Comparison of ENCODE assay signal across 23 cellular contexts in the genomic region with DNA sequence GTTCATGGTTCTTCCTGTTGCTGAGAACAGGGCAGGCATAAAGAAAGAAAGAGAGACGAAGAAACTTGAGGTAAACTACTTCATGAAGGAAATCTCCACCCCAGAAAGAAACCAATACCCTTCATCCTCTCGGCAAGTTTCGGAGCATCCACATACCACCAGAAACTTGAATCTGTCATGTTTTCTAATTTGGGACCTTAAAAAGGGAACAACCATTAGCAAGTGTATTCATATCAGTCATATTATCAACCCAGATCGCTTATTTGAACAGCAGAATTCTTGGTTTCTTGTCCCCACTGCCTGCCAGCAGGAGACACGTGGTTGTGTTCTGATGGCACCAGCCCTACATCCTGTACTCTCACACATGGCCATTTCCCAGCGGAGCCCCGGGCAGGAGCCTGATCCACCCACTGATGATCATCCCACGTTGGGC. TPM values are rescaled to one million over a fixed set of nuclear protein-coding genes. Genes with fewer than 3 reads are reported as not detected.
DNase-seq lines count a peak whose midpoint lies in the region; ATAC-seq and TF ChIP-seq lines count a peak whose summit lies in the region.
"Had no signal": no experiment of that assay in that cellular context is flagged by ENCODE, and none has a peak within 500 bp of the region (broad histone marks: within the 10 kb centered on the region; RNA-seq: fewer than 3 reads in every experiment).

No MANE protein-coding gene starts in this region.

- peaks cover 19% of the 10 kb centered on the region for H3K79me2 ChIP-seq in neural progenitor cell (ENCODE audit: low read depth)

- no peak overlapping the region for H2AFZ ChIP-seq in neural progenitor cell (replicated peaks)

- DNase-seq in neural progenitor cell (ENCODE audit: low spot score) = no peak
- DNase-seq in germinal center (ENCODE audit: low spot score) = no peak
- no peak for DNase-seq in NCI-H82 treated with DMSO at 0.1 percent for 48 hours (lab: John Stamatoyannopoulos, UW; ENCODE audit: unreplicated experiment)
- no peak for DNase-seq in NCI-H510A (lab: John Stamatoyannopoulos, UW)
- no peak for DNase-seq in pons (ENCODE audit: low spot score)
- DNase-seq: activated CD4-positive, alpha-beta memory T cell treated with anti-CD3 and anti-CD28 coated beads for 36 hours; activated T-cell treated with anti-CD3 and anti-CD28 coated beads, Interleukin-2, amount 50 U/mL, for 4 hours; Caco-2; cortex of kidney; foreskin fibroblast; kidney glomerular epithelial cell; midbrain; NCI-H2107; NCI-H524 treated with DMSO at 0.1 percent for 48 hours; Right ventricle myocardium superior; stimulated activated naive B cell treated with anti-CD40 and anti-IgM and Interleukin-4, amounts not matched to agents 10 μg/mL and 1 μg/mL and 100 μg/mL, for 72 hours; T-helper 1 cell; tibial artery had no signal

- ATAC-seq in GM18870 (IDR thresholded peaks at IDR 0.05; ENCODE audit: unreplicated experiment) = peak; percentile 76
- ATAC-seq in GM21576 (IDR thresholded peaks at IDR 0.05; ENCODE audit: unreplicated experiment) = peak; percentile 58
- ATAC-seq in HG03469 (IDR thresholded peaks at IDR 0.05; ENCODE audit: unreplicated experiment) = peak; percentile 55
- ATAC-seq: activated T-cell treated with anti-CD3 and anti-CD28 coated beads, Interleukin-2, amount 50 U/mL, for 4 hours; stimulated activated naive B cell treated with anti-CD40 and anti-IgM and Interleukin-4, amounts not matched to agents 10 μg/mL and 1 μg/mL and 100 μg/mL, for 72 hours had no signal

- peaks cover 51% of the 10 kb centered on the region for H3K4me1 Mint-ChIP-seq in neural progenitor cell
- H3K4me1 Mint-ChIP-seq: activated naive CD4-positive, alpha-beta T cell treated with anti-CD3 and anti-CD28 coated beads, Interleukin-2, amount 50 U/mL, for 24 hours; B cell had no signal

- no peak overlapping the region for H3K9ac ChIP-seq in neural progenitor cell

- no peaks in the 10 kb centered on the region for H4K20me1 ChIP-seq in neural progenitor cell (ENCODE audit: low read depth)

- H3K36me3 ChIP-seq in neural progenitor cell = no peaks in the 10 kb centered on the region
- H3K36me3 ChIP-seq: tibial artery had no signal

- H3K4me1 ChIP-seq in neural progenitor cell = peaks cover 53% of the 10 kb centered on the region

- no peak overlapping the region for H3K4me3 Mint-ChIP-seq in neural progenitor cell
- H3K4me3 Mint-ChIP-seq: activated CD4-positive, alpha-beta memory T cell treated with anti-CD3 and anti-CD28 coated beads for 36 hours; activated naive CD4-positive, alpha-beta T cell treated with anti-CD3 and anti-CD28 coated beads, Interleukin-2, amount 50 U/mL, for 24 hours; activated T-cell treated with anti-CD3 and anti-CD28 coated beads, Interleukin-2, amount 50 U/mL, for 4 hours; B cell; stimulated activated naive B cell treated with anti-CD40 and anti-IgM and Interleukin-4, amounts not matched to agents 10 μg/mL and 1 μg/mL and 100 μg/mL, for 72 hours had no signal

- H3K9me3 ChIP-seq in neural progenitor cell (ENCODE audit: low read depth) = no peaks in the 10 kb centered on the region
- H3K9me3 ChIP-seq: Caco-2, tibial artery had no signal

- H3K27me3 Mint-ChIP-seq in neural progenitor cell (ENCODE audit: insufficient read depth, low read depth) = peaks cover 10% of the 10 kb centered on the region
- H3K27me3 Mint-ChIP-seq: activated CD4-positive, alpha-beta memory T cell treated with anti-CD3 and anti-CD28 coated beads for 36 hours had no signal

- H3F3A ChIP-seq in neural progenitor cell (ENCODE audit: low read depth) = peaks cover 66% of the 10 kb centered on the region

- no peak for TF ChIP-seq CTCF in neural progenitor cell (IDR thresholded peaks at IDR 0.05)

- H3K9me3 Mint-ChIP-seq in neural progenitor cell = no peaks in the 10 kb centered on the region
- H3K9me3 Mint-ChIP-seq: activated CD4-positive, alpha-beta memory T cell treated with anti-CD3 and anti-CD28 coated beads for 36 hours; activated naive CD4-positive, alpha-beta T cell treated with anti-CD3 and anti-CD28 coated beads, Interleukin-2, amount 50 U/mL, for 24 hours; activated T-cell treated with anti-CD3 and anti-CD28 coated beads, Interleukin-2, amount 50 U/mL, for 4 hours; stimulated activated naive B cell treated with anti-CD40 and anti-IgM and Interleukin-4, amounts not matched to agents 10 μg/mL and 1 μg/mL and 100 μg/mL, for 72 hours had no signal

- peak overlapping the region; percentile 22 for H3K27ac Mint-ChIP-seq in neural progenitor cell
- H3K27ac Mint-ChIP-seq: activated CD4-positive, alpha-beta memory T cell treated with anti-CD3 and anti-CD28 coated beads for 36 hours; activated naive CD4-positive, alpha-beta T cell treated with anti-CD3 and anti-CD28 coated beads, Interleukin-2, amount 50 U/mL, for 24 hours; B cell; stimulated activated naive B cell treated with anti-CD40 and anti-IgM and Interleukin-4, amounts not matched to agents 10 μg/mL and 1 μg/mL and 100 μg/mL, for 72 hours had no signal

- H3K27me3 ChIP-seq in neural progenitor cell = no peaks in the 10 kb centered on the region
- H3K27me3 ChIP-seq: tibial artery had no signal

- H3K4me3 ChIP-seq in neural progenitor cell = no peak overlapping the region
- H3K4me3 ChIP-seq: tibial artery had no signal

- H3K27ac ChIP-seq in neural progenitor cell = no peak overlapping the region
- H3K27ac ChIP-seq: tibial artery had no signal

- no peaks in the 10 kb centered on the region for H3K36me3 Mint-ChIP-seq in neural progenitor cell
- H3K36me3 Mint-ChIP-seq: activated CD4-positive, alpha-beta memory T cell treated with anti-CD3 and anti-CD28 coated beads for 36 hours; activated naive CD4-positive, alpha-beta T cell treated with anti-CD3 and anti-CD28 coated beads, Interleukin-2, amount 50 U/mL, for 24 hours; stimulated activated naive B cell treated with anti-CD40 and anti-IgM and Interleukin-4, amounts not matched to agents 10 μg/mL and 1 μg/mL and 100 μg/mL, for 72 hours had no signal

- no peak overlapping the region for H3K4me2 ChIP-seq in neural progenitor cell

RNA-seq across cellular contexts. Expression of a gene that starts 53.2 kb away (rescaled TPM):
- total RNA-seq in neural progenitor cell (ENCODE audit: low replicate concordance) = 79.4 and 106 TPM in 2 replicates
